Comparison of ENCODE assay signal across 19 cellular contexts in genomic region chr9:123761905-123762605, GRCh38.
DNase-seq lines count a peak whose midpoint lies in the region; ATAC-seq, FAIRE-seq and TF ChIP-seq lines count a peak whose summit lies in the region.
"Had no signal": no experiment of that assay in that cellular context is flagged by ENCODE, and none has a peak within 500 bp of the region (broad histone marks: within the 10 kb centered on the region; RNA-seq: fewer than 3 reads in every experiment).

No MANE protein-coding gene starts in this region.

- no peaks in the 10 kb centered on the region for H3K4me1 Mint-ChIP-seq in CD8-positive, alpha-beta memory T cell
- no peaks in the 10 kb centered on the region for H3K4me1 Mint-ChIP-seq in stimulated activated memory B cell treated with anti-CD40 and anti-IgM and Interleukin-4, amounts not matched to agents 10 μg/mL and 1 μg/mL and 100 μg/mL, for 72 hours

- CTCF ChIA-PET in CD8-positive, alpha-beta memory T cell (lab: Charles Lee) = no interaction called here

- no peak overlapping the region for H3K27ac Mint-ChIP-seq in CD8-positive, alpha-beta memory T cell
- no peak overlapping the region for H3K27ac Mint-ChIP-seq in stimulated activated memory B cell treated with anti-CD40 and anti-IgM and Interleukin-4, amounts not matched to agents 10 μg/mL and 1 μg/mL and 100 μg/mL, for 72 hours

- POLR2A ChIA-PET in CD8-positive, alpha-beta memory T cell (lab: Charles Lee) = no interaction called here

- DNase-seq in HTR-8/SVneo (ENCODE audit: insufficient read length, low spot score) (peak; percentile 5), caudate nucleus (lab: John Stamatoyannopoulos, UW) (no peak), left kidney (ENCODE audit: low read depth, low spot score) (peak; percentile 42), thyroid gland (peak; percentile 11 to 23), DMS114 treated with DMSO at 0.1 percent for 48 hours (lab: John Stamatoyannopoulos, UW; ENCODE audit: unreplicated experiment) (no peak)
- DNase-seq in CD8-positive, alpha-beta memory T cell = no peak
- DNase-seq: activated effector memory CD4-positive, alpha-beta T cell treated with Interleukin-2 at 50 U/mL for 16 hours; DMS79 treated with DMSO at 0.1 percent for 48 hours; Karpas-422; mammary epithelial cell; NCI-H1694; NCI-H510A; OCI-M1; stimulated activated naive CD8-positive, alpha-beta T cell treated with anti-CD3 and anti-CD28 coated beads, Interleukin-15, Interleukin-2, amounts not matched to agents 100 U/mL and 50 U/mL, for 24 hours had no signal

- no peaks in the 10 kb centered on the region for H3K27me3 ChIP-seq in thyroid gland
- no peaks in the 10 kb centered on the region for H3K27me3 ChIP-seq in CD8-positive, alpha-beta memory T cell (ENCODE audit: insufficient read depth, low read length, poor library complexity, severe bottlenecking)
- H3K27me3 ChIP-seq: ascending aorta; BLaER1 treated with 17β-estradiol and CSF1 and Interleukin-3, amounts not matched to agents 10 nM and 100 nM had no signal

- TF ChIP-seq CTCF in thyroid gland (IDR thresholded peaks at IDR 0.05) = no peak

- no peak overlapping the region for H3K4me3 Mint-ChIP-seq in CD8-positive, alpha-beta memory T cell
- H3K4me3 Mint-ChIP-seq in stimulated activated memory B cell treated with anti-CD40 and anti-IgM and Interleukin-4, amounts not matched to agents 10 μg/mL and 1 μg/mL and 100 μg/mL, for 72 hours = no peak overlapping the region

- peaks cover 17 to 25% of the 10 kb centered on the region in 2 donors for H3K4me1 ChIP-seq in thyroid gland
- no peaks in the 10 kb centered on the region for H3K4me1 ChIP-seq in CD8-positive, alpha-beta memory T cell (ENCODE audit: insufficient read depth, low read length)
- H3K4me1 ChIP-seq: ascending aorta; BLaER1 treated with 17β-estradiol and CSF1 and Interleukin-3, amounts not matched to agents 10 nM and 100 nM had no signal

- H3K36me3 ChIP-seq in thyroid gland = no peaks in the 10 kb centered on the region
- no peaks in the 10 kb centered on the region for H3K36me3 ChIP-seq in CD8-positive, alpha-beta memory T cell (ENCODE audit: insufficient read depth, low read length)

- no peaks in the 10 kb centered on the region for H3K9me3 ChIP-seq in thyroid gland
- H3K9me3 ChIP-seq in CD8-positive, alpha-beta memory T cell (ENCODE audit: low read length) = no peaks in the 10 kb centered on the region
- H3K9me3 ChIP-seq: ascending aorta; BLaER1 treated with 17β-estradiol and CSF1 and Interleukin-3, amounts not matched to agents 10 nM and 100 nM had no signal

- TF ChIP-seq POLR2A in thyroid gland (IDR thresholded peaks at IDR 0.05) = no peak

- H3K27ac ChIP-seq in caudate nucleus (ENCODE audit: low read depth, low read length) (peak overlapping the region; percentile 4), thyroid gland (peak overlapping the region; percentile 49 to 88 (median 64))
- no peak overlapping the region for H3K27ac ChIP-seq in CD8-positive, alpha-beta memory T cell (ENCODE audit: low read depth, low read length)
- H3K27ac ChIP-seq: ascending aorta; BLaER1 treated with 17β-estradiol and CSF1 and Interleukin-3, amounts not matched to agents 10 nM and 100 nM; skin epidermis; VCaP had no signal

- no peaks in the 10 kb centered on the region for H3K27me3 Mint-ChIP-seq in CD8-positive, alpha-beta memory T cell
- H3K27me3 Mint-ChIP-seq in stimulated activated memory B cell treated with anti-CD40 and anti-IgM and Interleukin-4, amounts not matched to agents 10 μg/mL and 1 μg/mL and 100 μg/mL, for 72 hours = no peaks in the 10 kb centered on the region

- no peaks in the 10 kb centered on the region for H3K9me3 Mint-ChIP-seq in CD8-positive, alpha-beta memory T cell
- H3K9me3 Mint-ChIP-seq in stimulated activated memory B cell treated with anti-CD40 and anti-IgM and Interleukin-4, amounts not matched to agents 10 μg/mL and 1 μg/mL and 100 μg/mL, for 72 hours = no peaks in the 10 kb centered on the region

- WGBS in thyroid gland, 2 donors = 36 to 39% methylated on average over 4 of the region's 4 CpGs

- no peak for FAIRE-seq in HTR-8/SVneo (lab: Jason Lieb, UNC)

- ATAC-seq in stimulated activated memory B cell treated with anti-CD40 and anti-IgM and Interleukin-4, amounts not matched to agents 10 μg/mL and 1 μg/mL and 100 μg/mL, for 72 hours = no peak
- ATAC-seq: stimulated activated naive CD8-positive, alpha-beta T cell treated with anti-CD3 and anti-CD28 coated beads, Interleukin-15, Interleukin-2, amounts not matched to agents 100 U/mL and 50 U/mL, for 24 hours had no signal

- H3K36me3 Mint-ChIP-seq in CD8-positive, alpha-beta memory T cell = peaks cover 0 to 23% (median 8%) of the 10 kb centered on the region in 3 donors
- H3K36me3 Mint-ChIP-seq in stimulated activated memory B cell treated with anti-CD40 and anti-IgM and Interleukin-4, amounts not matched to agents 10 μg/mL and 1 μg/mL and 100 μg/mL, for 72 hours = peaks cover 12% of the 10 kb centered on the region

- intact Hi-C loops in thyroid gland (cut with DNase I) = no loop called here

- no peak overlapping the region for H3K4me3 ChIP-seq in thyroid gland (replicated peaks in 1 of 3)
- no peak overlapping the region for H3K4me3 ChIP-seq in CD8-positive, alpha-beta memory T cell (ENCODE audit: low read length)
- H3K4me3 ChIP-seq: ascending aorta; BLaER1 treated with 17β-estradiol and CSF1 and Interleukin-3, amounts not matched to agents 10 nM and 100 nM; skin epidermis had no signal

Comparison
In these comparisons a context has a peak if more than half of its experiments do, and no peak if none do; other contexts are left out.
1. DNase-seq: peak in HTR-8/SVneo (single experiment), left kidney (single experiment) and thyroid gland (2 of 2); none in caudate nucleus (0 of 61), CD8-positive, alpha-beta memory T cell (0 of 5) and DMS114 treated with DMSO at 0.1 percent for 48 hours (single experiment).